24 cellular contexts compared by ENCODE assay signal in the genomic region with DNA sequence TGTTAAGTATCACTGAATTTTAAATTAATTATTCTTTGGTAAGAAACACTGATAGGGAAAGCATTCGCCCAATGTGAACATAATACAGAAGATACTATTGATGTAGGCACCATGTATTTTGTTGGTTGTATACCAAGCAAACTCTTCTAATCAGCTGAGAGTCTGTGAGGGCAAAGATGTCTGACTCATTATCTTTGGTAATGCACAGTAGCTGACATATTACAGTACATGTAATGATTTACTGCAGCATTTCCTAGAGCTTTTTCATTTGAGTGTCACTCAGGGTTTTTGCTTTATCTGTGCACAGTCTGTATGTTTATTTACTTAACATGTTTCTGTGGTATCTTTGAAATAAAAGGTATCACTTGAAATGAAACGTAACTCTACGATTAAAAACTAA. TPM values are rescaled to one million over a fixed set of nuclear protein-coding genes. Genes with fewer than 3 reads are reported as not detected.
"Had no signal": no experiment of that assay in that cellular context is flagged by ENCODE, and none has a peak within 500 bp of the region (broad histone marks: within the 10 kb centered on the region; RNA-seq: fewer than 3 reads in every experiment).

No MANE protein-coding gene starts in this region.

- ATAC-seq: activated naive CD4-positive, alpha-beta T cell treated with anti-CD3 and anti-CD28 coated beads, Interleukin-2, amount 50 U/mL, for 72 hours; left colon; mucosa of descending colon; right lobe of liver; stimulated activated memory B cell treated with anti-CD40 and anti-IgM and Interleukin-4, amounts not matched to agents 10 μg/mL and 1 μg/mL and 100 μg/mL, for 72 hours had no signal

- H3K9me3 ChIP-seq: ascending aorta, mucosa of descending colon, right lobe of liver, stomach, suprapubic skin, tibial nerve had no signal

- H3K27ac ChIP-seq: ascending aorta, coronary artery, right lobe of liver, skin epidermis, stomach, suprapubic skin, tibial nerve had no signal

- DNase-seq: activated B cell treated with CpG ODN at 0.5 μM for 24 hours; activated CD4-positive, alpha-beta T cell treated with anti-CD3 and anti-CD28 coated beads for 4 hours; activated CD4-positive, alpha-beta T cell treated with anti-CD3 and anti-CD28 coated beads, Interleukin-2, amount 50 U/mL, for 48 hours; activated gamma-delta T cell; foreskin fibroblast; glutamatergic neuron; hippocampal formation; left colon; mesendoderm; mucosa of descending colon; nucleus accumbens; right lobe of liver; stimulated activated CD4-positive, alpha-beta T cell treated with anti-CD3 and anti-CD28 coated beads, Interleukin-15, amount 100 ng/mL, for 24 hours; stomach; T-helper 9 cell had no signal

- H3K36me3 ChIP-seq: ascending aorta, right lobe of liver, stomach, suprapubic skin, tibial nerve had no signal

- H3K27me3 ChIP-seq: ascending aorta, suprapubic skin had no signal

- H3K4me3 ChIP-seq: ascending aorta, coronary artery, mucosa of descending colon, right lobe of liver, skin epidermis, stomach, suprapubic skin, tibial nerve had no signal

- H3K4me1 ChIP-seq: ascending aorta, right lobe of liver, stomach, suprapubic skin, tibial nerve had no signal

RNA-seq across cellular contexts. Expression of a gene that starts 49.2 kb away (rescaled TPM):
- total RNA-seq: activated B cell treated with CpG ODN at 0.5 μM for 24 hours; activated naive CD4-positive, alpha-beta T cell treated with anti-CD3 and anti-CD28 coated beads, Interleukin-2, amount 50 U/mL, for 72 hours; ascending aorta; left colon; lower leg skin; right lobe of liver; stomach; suprapubic skin; T-helper 1 cell treated with Interleukin-12 subunit alpha and Interleukin-12 subunit beta and Interleukin-4 antibody, amounts not matched to agents 30 ng/mL and 1 ng/mL, for 36 hours; tibial nerve had no signal
